1 cellular context compared by ENCODE assay signal in genomic region chr20:62065669-62066338, GRCh38.
TF ChIP-seq lines count a peak whose summit lies in the region.

TAF4 (minus strand) TSS chr20:62065881; CDS start chr20:62065810, 71 bp downstream.

TF ChIP-seq in SK-N-SH, 30 proteins besides CTCF, POLR2A, EP300 and RAD21 (continued from another document):
- TF ChIP-seq, protein P1, sequence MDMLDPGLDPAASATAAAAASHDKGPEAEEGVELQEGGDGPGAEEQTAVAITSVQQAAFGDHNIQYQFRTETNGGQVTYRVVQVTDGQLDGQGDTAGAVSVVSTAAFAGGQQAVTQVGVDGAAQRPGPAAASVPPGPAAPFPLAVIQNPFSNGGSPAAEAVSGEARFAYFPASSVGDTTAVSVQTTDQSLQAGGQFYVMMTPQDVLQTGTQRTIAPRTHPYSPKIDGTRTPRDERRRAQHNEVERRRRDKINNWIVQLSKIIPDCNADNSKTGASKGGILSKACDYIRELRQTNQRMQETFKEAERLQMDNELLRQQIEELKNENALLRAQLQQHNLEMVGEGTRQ (IDR thresholded peaks at IDR 0.05; ENCODE audit: borderline replicate concordance, low read depth, low read length) = no peak
- TF ChIP-seq EZH2phosphoT487 (IDR thresholded peaks at IDR 0.05; ENCODE audit: borderline replicate concordance, low read depth) (no peak), TEAD4 (IDR thresholded peaks at IDR 0.05; ENCODE audit: borderline replicate concordance, insufficient read depth) (no peak), PBX3 (IDR thresholded peaks at IDR 0.05) (0 out of 2 replicates have a peak, but pooled peaks have one; percentile 24), POLR2AphosphoS5 (IDR thresholded peaks at IDR 0.05; ENCODE audit: low read depth, low read length) (peak; percentile 79), REST (IDR thresholded peaks at IDR 0.05; ENCODE audit: low read depth, low read length) (no peak), RXRA (IDR thresholded peaks at IDR 0.05; ENCODE audit: borderline replicate concordance, low read depth) (no peak)
